In the genomic region with DNA sequence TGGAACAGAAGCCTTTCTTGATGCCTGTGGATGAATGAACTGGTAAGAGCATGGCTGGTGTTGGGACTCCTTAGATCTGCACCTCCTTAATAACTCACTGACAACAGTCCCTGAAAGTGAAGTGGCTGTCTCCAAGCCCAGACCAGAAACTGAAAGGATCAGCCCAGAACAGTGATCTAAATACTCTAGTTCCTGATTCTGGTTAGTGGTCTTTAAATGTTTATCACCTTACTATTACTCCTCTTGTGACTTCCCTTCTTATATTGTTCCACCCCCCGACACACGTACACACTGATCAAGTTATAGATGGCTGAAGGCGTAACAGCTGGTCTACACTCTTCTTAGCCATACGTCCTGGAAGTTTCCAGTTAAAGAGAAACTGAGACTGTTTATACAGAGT, we compare ENCODE assay signal across 17 cellular contexts. TPM values are rescaled to one million over a fixed set of nuclear protein-coding genes. Genes with fewer than 3 reads are reported as not detected.
DNase-seq lines count a peak whose midpoint lies in the region; ATAC-seq and TF ChIP-seq lines count a peak whose summit lies in the region.
"Had no signal": no experiment of that assay in that cellular context is flagged by ENCODE, and none has a peak within 500 bp of the region (broad histone marks: within the 10 kb centered on the region; RNA-seq: fewer than 3 reads in every experiment).

No MANE protein-coding gene starts in this region.

- TF ChIP-seq CTCF in activated CD8-positive, alpha-beta T cell treated with anti-CD3 and anti-CD28 coated beads for 36 hours (IDR thresholded peaks at IDR 0.05) = no peak

- H3K9me3 ChIP-seq in CD8-positive, alpha-beta memory T cell (ENCODE audit: low read length) = no peaks in the 10 kb centered on the region
- H3K9me3 ChIP-seq: left lung, testis had no signal

- CTCF ChIA-PET in CD8-positive, alpha-beta memory T cell (lab: Charles Lee) = no interaction called here
- CTCF ChIA-PET in activated CD8-positive, alpha-beta T cell treated with anti-CD3 and anti-CD28 coated beads for 36 hours (lab: Charles Lee) = no interaction called here

- no peaks in the 10 kb centered on the region for H3K9me3 Mint-ChIP-seq in CD8-positive, alpha-beta memory T cell
- H3K9me3 Mint-ChIP-seq in activated CD8-positive, alpha-beta T cell treated with anti-CD3 and anti-CD28 coated beads for 36 hours = no peaks in the 10 kb centered on the region
- H3K9me3 Mint-ChIP-seq: CD4-positive, CD25-positive, alpha-beta regulatory T cell; neural crest cell had no signal

- POLR2A ChIA-PET in CD8-positive, alpha-beta memory T cell (lab: Charles Lee) = no interaction called here
- POLR2A ChIA-PET in activated CD8-positive, alpha-beta T cell treated with anti-CD3 and anti-CD28 coated beads for 36 hours (lab: Charles Lee) = no interaction called here

- H3K27me3 Mint-ChIP-seq in CD8-positive, alpha-beta memory T cell = peaks cover 15% of the 10 kb centered on the region in 2 donors
- H3K27me3 Mint-ChIP-seq in activated CD8-positive, alpha-beta T cell treated with anti-CD3 and anti-CD28 coated beads for 36 hours = peaks cover 3% of the 10 kb centered on the region

- H3K4me1 Mint-ChIP-seq in CD8-positive, alpha-beta memory T cell = peaks cover 0 to 4% (median 0%) of the 10 kb centered on the region in 3 donors
- H3K4me1 Mint-ChIP-seq in activated CD8-positive, alpha-beta T cell treated with anti-CD3 and anti-CD28 coated beads for 36 hours (ENCODE audit: low read depth) = peaks cover 5% of the 10 kb centered on the region
- H3K4me1 Mint-ChIP-seq: neural crest cell had no signal

- H3K36me3 Mint-ChIP-seq in CD8-positive, alpha-beta memory T cell = no peaks in the 10 kb centered on the region
- no peaks in the 10 kb centered on the region for H3K36me3 Mint-ChIP-seq in activated CD8-positive, alpha-beta T cell treated with anti-CD3 and anti-CD28 coated beads for 36 hours (ENCODE audit: low read depth)
- H3K36me3 Mint-ChIP-seq: CD4-positive, CD25-positive, alpha-beta regulatory T cell had no signal

- no peak overlapping the region for H3K27ac Mint-ChIP-seq in CD8-positive, alpha-beta memory T cell
- no peak overlapping the region for H3K27ac Mint-ChIP-seq in activated CD8-positive, alpha-beta T cell treated with anti-CD3 and anti-CD28 coated beads for 36 hours
- H3K27ac Mint-ChIP-seq: T-helper 17 cell had no signal

- intact Hi-C loops in activated CD8-positive, alpha-beta T cell treated with anti-CD3 and anti-CD28 coated beads for 36 hours (cut with micrococcal nuclease) = no loop called here

- H3K27me3 ChIP-seq in CD8-positive, alpha-beta memory T cell (ENCODE audit: insufficient read depth, low read length, poor library complexity, severe bottlenecking) = no peaks in the 10 kb centered on the region
- H3K27me3 ChIP-seq: testis had no signal

- no peak overlapping the region for H3K4me3 ChIP-seq in CD8-positive, alpha-beta memory T cell (ENCODE audit: low read length)
- H3K4me3 ChIP-seq: left lung, testis had no signal

- no peak overlapping the region for H3K4me3 Mint-ChIP-seq in CD8-positive, alpha-beta memory T cell
- H3K4me3 Mint-ChIP-seq in activated CD8-positive, alpha-beta T cell treated with anti-CD3 and anti-CD28 coated beads for 36 hours = no peak overlapping the region
- H3K4me3 Mint-ChIP-seq: CD4-positive, CD25-positive, alpha-beta regulatory T cell; neural crest cell; T-helper 17 cell had no signal

- H3K27ac ChIP-seq in CD8-positive, alpha-beta memory T cell (ENCODE audit: low read depth, low read length) = no peak overlapping the region
- H3K27ac ChIP-seq: left lung, testis had no signal

- peak; percentile 85 for ATAC-seq in GM18909 (IDR thresholded peaks at IDR 0.05; ENCODE audit: poor library complexity, unreplicated experiment)
- peak; percentile 88 for ATAC-seq in GM21717 (IDR thresholded peaks at IDR 0.05; ENCODE audit: unreplicated experiment)
- ATAC-seq in HG03196 (IDR thresholded peaks at IDR 0.05; ENCODE audit: unreplicated experiment) = peak; percentile 68
- ATAC-seq in activated CD8-positive, alpha-beta T cell treated with anti-CD3 and anti-CD28 coated beads for 36 hours = no peak
- ATAC-seq: left lung, T-helper 17 cell had no signal

- H3K4me1 ChIP-seq in CD8-positive, alpha-beta memory T cell (ENCODE audit: insufficient read depth, low read length) = no peaks in the 10 kb centered on the region
- H3K4me1 ChIP-seq: left lung, testis had no signal

- DNase-seq in medulla oblongata (ENCODE audit: extremely low spot score) (peak; percentile 5), NCI-H2029 (lab: John Stamatoyannopoulos, UW) (no peak), NCI-H187 treated with DMSO at 0.1 percent for 48 hours (lab: John Stamatoyannopoulos, UW) (no peak)
- no peak for DNase-seq in CD8-positive, alpha-beta memory T cell
- DNase-seq in activated CD8-positive, alpha-beta T cell treated with anti-CD3 and anti-CD28 coated beads for 36 hours = no peak
- DNase-seq: activated CD4-positive, alpha-beta T cell treated with anti-CD3 and anti-CD28 coated beads, Interleukin-2, amount 50 U/mL, for 4 hours; activated effector memory CD4-positive, alpha-beta T cell treated with anti-CD3 and anti-CD28 coated beads, Interleukin-2, amount 50 U/mL, for 16 hours; CD4-positive, CD25-positive, alpha-beta regulatory T cell; central memory CD4-positive, alpha-beta T cell; hippocampal formation; left lung; T-helper 17 cell; testis had no signal

- H3K36me3 ChIP-seq in CD8-positive, alpha-beta memory T cell (ENCODE audit: insufficient read depth, low read length) = no peaks in the 10 kb centered on the region
- H3K36me3 ChIP-seq: left lung had no signal

RNA-seq across cellular contexts. Expression of a gene that starts 33.8 kb away (rescaled TPM):
- 1 to 10 TPM; 4.7 to 5.2 TPM for total RNA-seq in CD8-positive, alpha-beta memory T cell
- polyA plus RNA-seq in CD8-positive, alpha-beta memory T cell = 1.8 TPM
- 10 to 100 TPM; 15.3 to 19.4 TPM for total RNA-seq in activated CD8-positive, alpha-beta T cell treated with anti-CD3 and anti-CD28 coated beads for 36 hours
